In the genomic region with DNA sequence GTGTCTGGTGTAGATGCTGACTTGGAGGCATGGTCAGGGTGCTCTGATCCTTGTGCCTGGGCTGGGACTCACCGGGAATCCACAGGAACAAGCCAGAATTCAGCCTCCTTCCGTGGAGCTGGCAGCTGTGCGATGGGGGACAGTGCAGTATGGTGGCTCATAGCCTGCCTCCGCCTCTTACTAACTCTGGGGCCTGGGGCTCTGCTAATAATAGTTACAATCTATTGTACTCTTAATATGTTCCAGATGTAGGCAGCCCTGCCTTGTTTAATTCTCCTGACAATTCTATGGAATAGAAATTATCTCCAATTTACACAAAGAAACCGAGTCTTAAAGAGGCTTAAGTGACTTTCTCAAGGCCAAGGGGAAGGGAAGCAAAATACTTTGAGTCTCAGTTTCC, we compare ENCODE assay signal across 21 cellular contexts.
"Had no signal": no experiment of that assay in that cellular context is flagged by ENCODE, and none has a peak within 500 bp of the region (broad histone marks: within the 10 kb centered on the region; RNA-seq: fewer than 3 reads in every experiment).

No MANE protein-coding gene starts in this region.

- FAIRE-seq: TTC549 had no signal

- H3K9me3 ChIP-seq: body of pancreas, gastrocnemius medialis, left lung, prostate gland, tibial nerve had no signal

- DNase-seq: activated CD4-positive, alpha-beta T cell treated with anti-CD3 and anti-CD28 coated beads for 36 hours; activated CD4-positive, alpha-beta T cell treated with anti-CD3 and anti-CD28 coated beads, Interleukin-2, amount 50 U/mL, for 48 hours; activated naive CD4-positive, alpha-beta T cell; activated naive CD8-positive, alpha-beta T cell treated with anti-CD3 and anti-CD28 coated beads for 36 hours; activated T-cell treated with anti-CD3 and anti-CD28 coated beads for 4 hours; body of pancreas; caudate nucleus; gastrocnemius medialis; head of caudate nucleus; left lung; midbrain; nephron progenitor cell; occipital lobe; right cardiac atrium; stimulated activated naive CD8-positive, alpha-beta T cell treated with anti-CD3 and anti-CD28 coated beads, Interleukin-15, Interleukin-2, amounts not matched to agents 100 U/mL and 50 U/mL, for 24 hours; substantia nigra had no signal

- H3K27ac ChIP-seq: body of pancreas, gastrocnemius medialis, left lung, prostate gland, tibial nerve had no signal

- ATAC-seq: activated CD4-positive, alpha-beta T cell treated with anti-CD3 and anti-CD28 coated beads for 36 hours; activated T-helper 17 cell treated with anti-CD3 and anti-CD28 coated beads, Interleukin-2, amount 50 U/mL, for 72 hours; body of pancreas; gastrocnemius medialis; left lung; right cardiac atrium; stimulated activated naive CD8-positive, alpha-beta T cell treated with anti-CD3 and anti-CD28 coated beads, Interleukin-15, Interleukin-2, amounts not matched to agents 100 U/mL and 50 U/mL, for 24 hours; WTC11 had no signal

- H3K4me1 ChIP-seq: body of pancreas, prostate gland, tibial nerve had no signal

- H3K4me3 ChIP-seq: body of pancreas, gastrocnemius medialis, left lung, prostate gland, tibial nerve had no signal

- H3K27me3 ChIP-seq: body of pancreas, tibial nerve had no signal

- H3K36me3 ChIP-seq: gastrocnemius medialis, left lung, prostate gland, tibial nerve had no signal
